In genomic region chr3:159978353-159978752, GRCh38 we compare ENCODE assay signal across 13 cellular contexts. TPM values are rescaled to one million over a fixed set of nuclear protein-coding genes. Genes with fewer than 3 reads are reported as not detected.
A peak's percentile ranks its signal among the peaks of the same experiment; 100 is the strongest.
DNase-seq lines count a peak whose midpoint lies in the region; ATAC-seq and TF ChIP-seq lines count a peak whose summit lies in the region.
"Had no signal": no experiment of that assay in that cellular context is flagged by ENCODE, and none has a peak within 500 bp of the region (broad histone marks: within the 10 kb centered on the region; RNA-seq: fewer than 3 reads in every experiment).

No MANE protein-coding gene starts in this region.

- H3K27me3 Mint-ChIP-seq in CD8-positive, alpha-beta memory T cell, result peaks cover 14 to 62% of the 10 kb centered on the region in 2 donors

- DNase-seq in heart right ventricle (peak; percentile 16 to 56), HPDE6-E6E7 (ENCODE audit: extremely low spot score) (no peak)
- DNase-seq in CD8-positive, alpha-beta memory T cell, result no peak
- DNase-seq in stimulated activated naive CD4-positive, alpha-beta T cell (lab: John Stamatoyannopoulos, UW), result no peak
- no peak for DNase-seq in stimulated activated CD4-positive, alpha-beta T cell treated with anti-CD3 and anti-CD28 coated beads, Interleukin-2, amount 100 ng/mL, for 24 hours
- DNase-seq: BE2C; NCI-H446 treated with DMSO at 0.1 percent for 48 hours; stimulated activated CD4-positive, alpha-beta T cell treated with anti-CD3 and anti-CD28 coated beads, Interleukin-4, amount 100 ng/mL, for 1 hour; tibial artery had no signal

- intact Hi-C loops in heart right ventricle (cut with DNase I), result no loop called here

- POLR2A ChIA-PET in CD8-positive, alpha-beta memory T cell (lab: Charles Lee), result no interaction called here

- 33 to 43% methylated on average over 3 of the region's 3 CpGs for WGBS in heart right ventricle, 2 donors

- H3K36me3 ChIP-seq in heart right ventricle, result no peaks in the 10 kb centered on the region
- no peaks in the 10 kb centered on the region for H3K36me3 ChIP-seq in CD8-positive, alpha-beta memory T cell (ENCODE audit: insufficient read depth, low read length)
- H3K36me3 ChIP-seq: BE2C, tibial artery had no signal

- no peaks in the 10 kb centered on the region for H3K27me3 ChIP-seq in heart right ventricle
- H3K27me3 ChIP-seq in CD8-positive, alpha-beta memory T cell (ENCODE audit: insufficient read depth, low read length, poor library complexity, severe bottlenecking), result peaks cover 6% of the 10 kb centered on the region
- H3K27me3 ChIP-seq: BE2C, tibial artery had no signal

- peak overlapping the region in 7 of 10 donors; percentile 26 to 76 (median 63) for H3K27ac ChIP-seq in heart right ventricle
- no peak overlapping the region for H3K27ac ChIP-seq in CD8-positive, alpha-beta memory T cell (ENCODE audit: low read depth, low read length)
- H3K27ac ChIP-seq: tibial artery had no signal

- peak; percentile 97 for ATAC-seq in GM18511 (IDR thresholded peaks at IDR 0.05; ENCODE audit: unreplicated experiment)
- ATAC-seq in GM21529 (IDR thresholded peaks at IDR 0.05; ENCODE audit: unreplicated experiment), result peak; percentile 94
- ATAC-seq in HG03159 (IDR thresholded peaks at IDR 0.05; ENCODE audit: unreplicated experiment), result peak; percentile 97
- ATAC-seq in heart right ventricle, result peak; percentile 91 to 100 (median 98)

- H3K9me3 Mint-ChIP-seq in CD8-positive, alpha-beta memory T cell, result peaks cover 0 to 5% (median 0%) of the 10 kb centered on the region in 5 donors

- H3K27ac Mint-ChIP-seq in CD8-positive, alpha-beta memory T cell, result no peak overlapping the region

- no peaks in the 10 kb centered on the region for H3K4me1 Mint-ChIP-seq in CD8-positive, alpha-beta memory T cell
- H3K4me1 Mint-ChIP-seq: neural crest cell had no signal

- CTCF ChIA-PET in CD8-positive, alpha-beta memory T cell (lab: Charles Lee), result no interaction called here

- no peaks in the 10 kb centered on the region for H3K36me3 Mint-ChIP-seq in CD8-positive, alpha-beta memory T cell

- peaks cover 0 to 7% (median 0%) of the 10 kb centered on the region in 9 donors for H3K4me1 ChIP-seq in heart right ventricle
- no peaks in the 10 kb centered on the region for H3K4me1 ChIP-seq in CD8-positive, alpha-beta memory T cell (ENCODE audit: insufficient read depth, low read length)
- H3K4me1 ChIP-seq: BE2C, tibial artery had no signal

- peaks cover 0 to 13% (median 0%) of the 10 kb centered on the region in 11 donors for H3K9me3 ChIP-seq in heart right ventricle
- no peaks in the 10 kb centered on the region for H3K9me3 ChIP-seq in CD8-positive, alpha-beta memory T cell (ENCODE audit: low read length)
- H3K9me3 ChIP-seq: BE2C, tibial artery had no signal

- no peak overlapping the region for H3K4me3 ChIP-seq in heart right ventricle
- no peak overlapping the region for H3K4me3 ChIP-seq in CD8-positive, alpha-beta memory T cell (ENCODE audit: low read length)
- H3K4me3 ChIP-seq: tibial artery had no signal

- no peak for TF ChIP-seq CTCF in heart right ventricle (IDR thresholded peaks at IDR 0.05)

- H3K4me3 Mint-ChIP-seq in CD8-positive, alpha-beta memory T cell, result no peak overlapping the region
- H3K4me3 Mint-ChIP-seq: neural crest cell had no signal

RNA-seq across cellular contexts. Expression of gene IL12A, which starts 10.3 kb away (rescaled TPM):
- total RNA-seq in heart right ventricle, result 1 to 10 TPM in 5 of 10 donors, under 1 TPM in 5; 0.53 to 2.3 (median 1.1) TPM
- polyA plus RNA-seq in heart right ventricle, result under 1 TPM in 1 of 2 donors, not detected in 1; 0.65 TPM
- not detected for total RNA-seq in CD8-positive, alpha-beta memory T cell
- polyA plus RNA-seq in CD8-positive, alpha-beta memory T cell, result 0.79 TPM

Comparison
In these comparisons a context has a peak if more than half of its experiments do, and no peak if none do; other contexts are left out.
1. DNase-seq: peak in heart right ventricle (2 of 2); none in CD8-positive, alpha-beta memory T cell (0 of 5), stimulated activated naive CD4-positive, alpha-beta T cell (0 of 6), HPDE6-E6E7 (single experiment) and stimulated activated CD4-positive, alpha-beta T cell treated with anti-CD3 and anti-CD28 coated beads, Interleukin-2, amount 100 ng/mL, for 24 hours (0 of 2).
2. Peak in every context shown above with its lines, with median percentiles within 50 percentile points of each other: ATAC-seq.